Comparison of ENCODE assay signal across 8 cellular contexts in genomic region chr1:202192770-202193613, GRCh38. TPM values are rescaled to one million over a fixed set of nuclear protein-coding genes. Genes with fewer than 3 reads are reported as not detected.
DNase-seq lines count a peak whose midpoint lies in the region; ATAC-seq and TF ChIP-seq lines count a peak whose summit lies in the region.

No MANE protein-coding gene starts in this region.

- H3K4me3 Mint-ChIP-seq in naive thymus-derived CD8-positive, alpha-beta T cell = peak overlapping the region in 4 of 10 donors; percentile 41 to 74 (median 57)
- H3K4me3 Mint-ChIP-seq in stimulated activated naive CD8-positive, alpha-beta T cell treated with anti-CD3 and anti-CD28 coated beads, Interleukin-15, amount 100 ng/mL, for 72 hours = peak overlapping the region in 1 of 2 donors; percentile 73

- no peaks in the 10 kb centered on the region for H3K36me3 Mint-ChIP-seq in naive thymus-derived CD8-positive, alpha-beta T cell

- H3K4me1 Mint-ChIP-seq in naive thymus-derived CD8-positive, alpha-beta T cell = peaks cover 1 to 24% (median 10%) of the 10 kb centered on the region in 4 donors
- H3K4me1 Mint-ChIP-seq in stimulated activated naive CD8-positive, alpha-beta T cell treated with anti-CD3 and anti-CD28 coated beads, Interleukin-15, amount 100 ng/mL, for 72 hours = peaks cover 15% of the 10 kb centered on the region

- in situ Hi-C loops in GM13977 (cut with MboI; ENCODE audit: low pct_unique_long_range_greater_than_20kb, low sequenced_read_pairs, unreplicated experiment) = loop anchor here (25.0 kb wide), 1 partner anchor 519 kb away; the partner anchor contains the start of gene SYT2

- DNase-seq in AG09309 (ENCODE audit: low read depth) (no peak), GM13977 (ENCODE audit: low spot score) (peak; percentile 84), NCI-H526 treated with DMSO at 0.1 percent for 48 hours (lab: John Stamatoyannopoulos, UW) (peak; percentile 9), epithelial cell of proximal tubule (ENCODE audit: low read depth) (no peak)
- DNase-seq in activated CD8-positive, alpha-beta memory T cell treated with anti-CD3 and anti-CD28 coated beads, Interleukin-2, amount 50 U/mL, for 1 hour (ENCODE audit: extremely low read depth) = peak; percentile 13
- DNase-seq in naive thymus-derived CD8-positive, alpha-beta T cell = peak; percentile 25 to 71 (median 52)
- peak; percentile 59 for DNase-seq in stimulated activated naive CD8-positive, alpha-beta T cell treated with anti-CD3 and anti-CD28 coated beads, Interleukin-15, amount 100 ng/mL, for 72 hours

- H3K27me3 Mint-ChIP-seq in naive thymus-derived CD8-positive, alpha-beta T cell = peaks cover 7 to 36% (median 21%) of the 10 kb centered on the region in 5 donors
- H3K27me3 Mint-ChIP-seq in stimulated activated naive CD8-positive, alpha-beta T cell treated with anti-CD3 and anti-CD28 coated beads, Interleukin-15, amount 100 ng/mL, for 72 hours = peaks cover 48% of the 10 kb centered on the region

- no peaks in the 10 kb centered on the region for H3K9me3 Mint-ChIP-seq in naive thymus-derived CD8-positive, alpha-beta T cell
- H3K9me3 Mint-ChIP-seq in stimulated activated naive CD8-positive, alpha-beta T cell treated with anti-CD3 and anti-CD28 coated beads, Interleukin-15, amount 100 ng/mL, for 72 hours = no peaks in the 10 kb centered on the region

- ATAC-seq in naive thymus-derived CD8-positive, alpha-beta T cell = peak; percentile 61 to 67
- peak; percentile 40 for ATAC-seq in stimulated activated naive CD8-positive, alpha-beta T cell treated with anti-CD3 and anti-CD28 coated beads, Interleukin-15, amount 100 ng/mL, for 72 hours
- ATAC-seq in GM21381 (IDR thresholded peaks at IDR 0.05; ENCODE audit: unreplicated experiment) = no peak

- H3K4me3 ChIP-seq in AG09309 (ENCODE audit: control insufficient read depth, low read depth, low read length) (no peak overlapping the region), epithelial cell of proximal tubule (ENCODE audit: low read depth, low read length) (no peak overlapping the region)

- H3K27ac Mint-ChIP-seq in naive thymus-derived CD8-positive, alpha-beta T cell = peak overlapping the region in 1 of 10 donors; percentile 64
- no peak overlapping the region for H3K27ac Mint-ChIP-seq in stimulated activated naive CD8-positive, alpha-beta T cell treated with anti-CD3 and anti-CD28 coated beads, Interleukin-15, amount 100 ng/mL, for 72 hours

- POLR2A ChIA-PET in naive thymus-derived CD8-positive, alpha-beta T cell (lab: Charles Lee) = interaction anchor here (1.4 kb wide), 1 partner anchor 124 kb away, joined by 4 read pairs; no protein-coding TSS in a partner anchor

- peak; percentile 93 for TF ChIP-seq CTCF in AG09309 (IDR thresholded peaks at IDR 0.05; ENCODE audit: control insufficient read depth, insufficient read depth, low read depth, low read length, missing control alignments)
- peak; percentile 95 for TF ChIP-seq CTCF in GM13977 (IDR thresholded peaks at IDR 0.05; ENCODE audit: extremely low read depth, insufficient read depth, missing control alignments)
- TF ChIP-seq CTCF in epithelial cell of proximal tubule (conservative IDR thresholded peaks at IDR 0.05; ENCODE audit: low read depth, low read length) = peak; percentile 87

RNA-seq across cellular contexts. Expression of gene LGR6, which starts 0.6 kb away (rescaled TPM):
- total RNA-seq in epithelial cell of proximal tubule = under 0.01 TPM in 1 of 2 replicates, not detected in the other
- total RNA-seq in naive thymus-derived CD8-positive, alpha-beta T cell = under 1 TPM; 0.25 to 0.47 TPM
- polyA plus RNA-seq in naive thymus-derived CD8-positive, alpha-beta T cell = 1 to 10 TPM in 1 of 3 donors, not detected in 2; 6.2 TPM

RNA-seq across cellular contexts. Expression of gene PTPN7, which starts 32.6 kb away (rescaled TPM):
- 0.06 TPM in 1 of 2 replicates, not detected in the other for total RNA-seq in epithelial cell of proximal tubule
- total RNA-seq in naive thymus-derived CD8-positive, alpha-beta T cell = 10 to 100 TPM; 35.9 to 37.4 TPM
- 10 to 100 TPM; 37.7 to 44.4 (median 39.1) TPM for polyA plus RNA-seq in naive thymus-derived CD8-positive, alpha-beta T cell

RNA-seq across cellular contexts. Expression of gene ARL8A, which starts 48.5 kb away (rescaled TPM):
- total RNA-seq in epithelial cell of proximal tubule = 33.8 and 47.0 TPM in 2 replicates
- 10 to 100 TPM; 43.3 to 50.0 TPM for total RNA-seq in naive thymus-derived CD8-positive, alpha-beta T cell
- polyA plus RNA-seq in naive thymus-derived CD8-positive, alpha-beta T cell = 1 to 10 TPM; 4.9 to 6.4 (median 5.6) TPM

Comparison
In these comparisons a context has a peak if more than half of its experiments do, and no peak if none do; other contexts are left out.
1. DNase-seq: peak in GM13977 (single experiment), NCI-H526 treated with DMSO at 0.1 percent for 48 hours (single experiment), activated CD8-positive, alpha-beta memory T cell treated with anti-CD3 and anti-CD28 coated beads, Interleukin-2, amount 50 U/mL, for 1 hour (single experiment), naive thymus-derived CD8-positive, alpha-beta T cell (10 of 10) and stimulated activated naive CD8-positive, alpha-beta T cell treated with anti-CD3 and anti-CD28 coated beads, Interleukin-15, amount 100 ng/mL, for 72 hours (2 of 2); none in AG09309 (single experiment) and epithelial cell of proximal tubule (single experiment).
2. RNA of gene PTPN7, which starts 32.6 kb away (total RNA-seq): 35.9 to 37.4 TPM in naive thymus-derived CD8-positive, alpha-beta T cell; 0.06 TPM in epithelial cell of proximal tubule; every median in the first group is over 10 times any median in the second.
3. Peak in every context shown above with its lines, with median percentiles within 50 percentile points of each other: CTCF ChIP-seq.